8 cellular contexts compared by ENCODE assay signal in genomic region chr13:43786766-43787517, GRCh38. TPM values are rescaled to one million over a fixed set of nuclear protein-coding genes. Genes with fewer than 3 reads are reported as not detected.
A peak's percentile ranks its signal among the peaks of the same experiment; 100 is the strongest.
DNase-seq lines count a peak whose midpoint lies in the region; ATAC-seq, FAIRE-seq and TF ChIP-seq lines count a peak whose summit lies in the region.

TSS of gene ENOX1 (minus strand) at chr13:43786972.

- H2AFZ ChIP-seq in GM23338 = peak within 1 kb of the TSS; percentile 93

- H3K27ac ChIP-seq in GM23338 (ENCODE audit: low read depth) = no peak within 1 kb of the TSS
- H3K27ac ChIP-seq in adipose tissue (ENCODE audit: low read depth, low read length) = peak within 1 kb of the TSS; percentile 29

- no peaks in the 10 kb centered on the region for H3K36me3 Mint-ChIP-seq in GM23338 (ENCODE audit: low read depth)

- H3K9me3 Mint-ChIP-seq in GM23338 = no peaks in the 10 kb centered on the region

- peak within 1 kb of the TSS; percentile 72 for H3K4me3 ChIP-seq in GM23338

- WGBS in adipose tissue, 3 donors = 0 to 1% (median 0%) methylated on average over 75 to 93 of the region's 93 CpGs

- FAIRE-seq in D721Med (lab: Jason Lieb, UNC) (no peak), HTR-8/SVneo (lab: Jason Lieb, UNC) (no peak)

- peaks cover 76% of the 10 kb centered on the region for H3K27me3 ChIP-seq in GM23338 (ENCODE audit: insufficient read depth)

- H3K36me3 ChIP-seq in GM23338 (ENCODE audit: insufficient read depth) = no peaks in the 10 kb centered on the region

- no peak within 1 kb of the TSS for H3K27ac Mint-ChIP-seq in GM23338

- no peaks in the 10 kb centered on the region; the same call in 1 of the 2 replicates for H3F3A ChIP-seq in GM23338 (replicated peaks; ENCODE audit: low read depth)

- peaks cover 8% of the 10 kb centered on the region for H3K4me1 ChIP-seq in GM23338 (ENCODE audit: insufficient read depth)

- H4K20me1 ChIP-seq in GM23338 (replicated peaks; ENCODE audit: insufficient read depth) = no peaks in the 10 kb centered on the region

- TF ChIP-seq CTCF in D721Med (IDR thresholded peaks at IDR 0.05; ENCODE audit: insufficient read depth, missing control alignments) = peak; percentile 13
- TF ChIP-seq CTCF in GM23338 (conservative IDR thresholded peaks at IDR 0.05; ENCODE audit: low read depth in 2 of 2) = peak in 1 of 2 experiments; percentile 24; a peak in 2 of 4 replicates
- no peak for TF ChIP-seq CTCF in omental fat pad (IDR thresholded peaks at IDR 0.05)

- no peaks in the 10 kb centered on the region for H3K9me2 ChIP-seq in GM23338 (ENCODE audit: insufficient read depth)

- H3K27me3 Mint-ChIP-seq in GM23338 (ENCODE audit: insufficient read depth, low read depth, poor library complexity) = peaks cover 38% of the 10 kb centered on the region

- H3K79me2 ChIP-seq in GM23338 (replicated peaks; ENCODE audit: insufficient read depth) = no peaks in the 10 kb centered on the region

- peak; percentile 32 for DNase-seq in D721Med (ENCODE audit: insufficient read length, low spot score)
- DNase-seq in GM23338 (ENCODE audit: low spot score) = peak; percentile 77
- DNase-seq in NCI-H82 (lab: John Stamatoyannopoulos, UW) = peak; percentile 95
- DNase-seq in cardiac septum (ENCODE audit: low spot score) = peak; percentile 81
- peak; percentile 29 for DNase-seq in omental fat pad (ENCODE audit: low spot score)
- DNase-seq in HTR-8/SVneo (ENCODE audit: insufficient read length, low spot score) = no peak
- no peak for DNase-seq in GF-D8 (lab: John Stamatoyannopoulos, UW)

- H3K4me2 ChIP-seq in GM23338 = peak within 1 kb of the TSS; percentile 82

- H3K4me3 Mint-ChIP-seq in GM23338 = peak within 1 kb of the TSS; percentile 86

- intact Hi-C loops in cardiac septum (cut with DNase I) = loop anchor here (5.0 kb wide), 2 partner anchors 100 to 480 kb away; no protein-coding TSS in a partner anchor

- peaks cover 16% of the 10 kb centered on the region for H3K4me1 Mint-ChIP-seq in GM23338

- ATAC-seq in GM23338 (peak; percentile 75), omental fat pad (ENCODE audit: low FRiP score) (peak; percentile 67)

TF ChIP-seq in GM23338, 12 proteins besides CTCF, POLR2A, EP300 and RAD21:
- TF ChIP-seq REST (IDR thresholded peaks at IDR 0.05; ENCODE audit: unreplicated experiment) (no peak), EZH2 (IDR thresholded peaks at IDR 0.05; ENCODE audit: low read depth, unreplicated experiment) (peak; percentile 29), EZH2phosphoT487 (IDR thresholded peaks at IDR 0.05; ENCODE audit: unreplicated experiment) (no peak), JUNB (IDR thresholded peaks at IDR 0.05; ENCODE audit: unreplicated experiment) (peak; percentile 75)

RNA-seq across cellular contexts. Expression of gene ENOX1, which starts in this region (rescaled TPM):
- total RNA-seq in GM23338 (2014; rRNA removed; shearing (Covaris generic)) = 0.66 and 2.1 TPM in 2 replicates
- 0.54 and 0.81 TPM in 2 replicates for polyA plus RNA-seq in GM23338 (2016; fragmentation: Nextera tagmentation; extraction: Ambion mirVana)
- 1 to 10 TPM in 2 of 3 donors, under 1 TPM in 1; 0.71 to 2.4 (median 2.4) TPM for polyA plus RNA-seq in adipose tissue
- total RNA-seq in cardiac septum = 6.6 TPM
- 1 to 10 TPM; 2.2 to 8.9 (median 6.2) TPM for total RNA-seq in omental fat pad

Comparison
In these comparisons a context has a peak if more than half of its experiments do, and no peak if none do; other contexts are left out.
1. DNase-seq: peak in D721Med (single experiment), GM23338 (single experiment), NCI-H82 (single experiment), cardiac septum (single experiment) and omental fat pad (single experiment); none in HTR-8/SVneo (single experiment) and GF-D8 (single experiment).